In the genomic region with DNA sequence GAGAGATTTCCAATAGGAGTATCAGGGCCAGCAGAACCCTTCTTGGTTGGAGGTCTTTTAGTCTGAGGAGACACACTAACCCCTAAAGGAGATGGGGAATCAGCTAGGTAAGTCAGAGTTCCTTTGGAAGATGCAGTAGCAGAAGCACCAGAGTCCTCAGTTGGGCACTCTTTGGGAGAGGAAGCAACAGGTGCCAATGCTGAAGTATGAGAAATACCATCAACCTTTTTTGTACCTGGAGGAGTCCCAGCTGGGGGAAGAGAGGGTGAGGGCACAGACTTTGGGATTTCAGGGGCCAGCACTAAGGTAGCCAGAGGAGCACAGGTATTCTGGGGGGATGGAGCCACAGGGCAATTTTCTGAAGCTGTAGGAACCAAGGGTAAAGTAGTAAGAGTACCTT, we compare ENCODE assay signal across 14 cellular contexts. TPM values are rescaled to one million over a fixed set of nuclear protein-coding genes. Genes with fewer than 3 reads are reported as not detected.
DNase-seq lines count a peak whose midpoint lies in the region; ATAC-seq, FAIRE-seq and TF ChIP-seq lines count a peak whose summit lies in the region.
"Had no signal": no experiment of that assay in that cellular context is flagged by ENCODE, and none has a peak within 500 bp of the region (broad histone marks: within the 10 kb centered on the region; RNA-seq: fewer than 3 reads in every experiment).

No MANE protein-coding gene starts in this region.

- no peak for FAIRE-seq in frontal cortex (lab: Jason Lieb, UNC)
- FAIRE-seq: endometrium, H1, RCC 7860 had no signal

- H3K9me3 Mint-ChIP-seq in central memory CD8-positive, alpha-beta T cell = no peaks in the 10 kb centered on the region

- peak overlapping the region; percentile 89 for H3K27ac Mint-ChIP-seq in central memory CD8-positive, alpha-beta T cell (ENCODE audit: low read depth)

- H3K4me1 Mint-ChIP-seq in central memory CD8-positive, alpha-beta T cell = peaks cover 77% of the 10 kb centered on the region

- peaks cover 57% of the 10 kb centered on the region for H3K36me3 Mint-ChIP-seq in central memory CD8-positive, alpha-beta T cell (ENCODE audit: insufficient read depth)

- TF ChIP-seq POLR2A in NB4 (IDR thresholded peaks at IDR 0.05; ENCODE audit: extremely low read depth, insufficient read length) = no peak

- no peak for ATAC-seq in central memory CD8-positive, alpha-beta T cell (replicated peaks; ENCODE audit: extremely low read depth, poor library complexity, severe bottlenecking)

- H3K27me3 Mint-ChIP-seq in central memory CD8-positive, alpha-beta T cell = no peaks in the 10 kb centered on the region

- no peak for TF ChIP-seq CTCF in NB4 (IDR thresholded peaks at IDR 0.05; ENCODE audit: low read depth, low read length)

- H3K4me3 ChIP-seq in NB4 (ENCODE audit: low read depth, low read length) = peak overlapping the region; percentile 4
- H3K4me3 ChIP-seq: hepatocyte, skin epidermis had no signal

- DNase-seq in activated CD8-positive, alpha-beta memory T cell treated with anti-CD3 and anti-CD28 coated beads, Interleukin-2, amount 50 U/mL, for 48 hours = peak; percentile 44
- no peak for DNase-seq in activated CD8-positive, alpha-beta memory T cell treated with anti-CD3 and anti-CD28 coated beads for 24 hours
- DNase-seq in NB4 (ENCODE audit: low read depth) (no peak), frontal cortex (ENCODE audit: low spot score in 2 of 2) (no peak), middle frontal gyrus (ENCODE audit: extremely low spot score, low spot score) (no peak), HuH-7 (ENCODE audit: low spot score) (no peak)
- no peak for DNase-seq in central memory CD8-positive, alpha-beta T cell (ENCODE audit: low spot score in 2 of 2)
- DNase-seq in stimulated activated CD8-positive, alpha-beta memory T cell treated with anti-CD3 and anti-CD28 coated beads, Interleukin-4, amount 100 ng/mL, for 48 hours = peak; percentile 21
- DNase-seq: anterior cingulate cortex had no signal

- H3K4me3 Mint-ChIP-seq in central memory CD8-positive, alpha-beta T cell = no peak overlapping the region

RNA-seq across cellular contexts. Expression of a gene that starts 6.0 kb away (rescaled TPM):
- 969 TPM for total RNA-seq in frontal cortex

RNA-seq across cellular contexts. Expression of a gene that starts 31.0 kb away (rescaled TPM):
- total RNA-seq in frontal cortex = 78.7 TPM

RNA-seq across cellular contexts. Expression of a gene that starts 33.1 kb away (rescaled TPM):
- total RNA-seq in frontal cortex = 31.0 TPM

RNA-seq across cellular contexts. Expression of a gene that starts 44.1 kb away (rescaled TPM):
- 2.4 TPM for total RNA-seq in frontal cortex

Comparison
In these comparisons a context has a peak if more than half of its experiments do, and no peak if none do; other contexts are left out.
1. DNase-seq: peak in activated CD8-positive, alpha-beta memory T cell treated with anti-CD3 and anti-CD28 coated beads, Interleukin-2, amount 50 U/mL, for 48 hours (single experiment) and stimulated activated CD8-positive, alpha-beta memory T cell treated with anti-CD3 and anti-CD28 coated beads, Interleukin-4, amount 100 ng/mL, for 48 hours (single experiment); none in activated CD8-positive, alpha-beta memory T cell treated with anti-CD3 and anti-CD28 coated beads for 24 hours (single experiment), NB4 (single experiment), central memory CD8-positive, alpha-beta T cell (0 of 2), frontal cortex (0 of 2), middle frontal gyrus (single experiment) and HuH-7 (single experiment).